ENCODE assay signal across 31 cellular contexts in genomic region chr3:81565066-81565465, GRCh38.
"Had no signal": no experiment of that assay in that cellular context is flagged by ENCODE, and none has a peak within 500 bp of the region (broad histone marks: within the 10 kb centered on the region; RNA-seq: fewer than 3 reads in every experiment).

No MANE protein-coding gene starts in this region.

- H3K4me3 Mint-ChIP-seq: activated CD4-positive, alpha-beta memory T cell treated with anti-CD3 and anti-CD28 coated beads, Interleukin-2, amount 10 ng/mL, durations not matched to agents 7 days and 5 days; activated CD4-positive, alpha-beta T cell treated with anti-CD3 and anti-CD28 coated beads for 36 hours; activated naive CD4-positive, alpha-beta T cell treated with anti-CD3 and anti-CD28 coated beads, Interleukin-2, amount 10 ng/mL, durations not matched to agents 7 days and 5 days; activated naive CD8-positive, alpha-beta T cell treated with anti-CD3 and anti-CD28 coated beads, Interleukin-2, amount 10 ng/mL, durations not matched to agents 7 days and 5 days; activated T-helper 17 cell treated with anti-CD3 and anti-CD28 coated beads, Interleukin-2, amount 50 U/mL, for 72 hours had no signal

- H3K27ac ChIP-seq: adrenal gland, breast epithelium, PC-9, SJCRH30, VCaP had no signal

- H3K4me1 ChIP-seq: adrenal gland, breast epithelium, SJCRH30 had no signal

- H3K27ac Mint-ChIP-seq: activated CD4-positive, alpha-beta memory T cell treated with anti-CD3 and anti-CD28 coated beads, Interleukin-2, amount 10 ng/mL, durations not matched to agents 7 days and 5 days; activated CD4-positive, alpha-beta T cell treated with anti-CD3 and anti-CD28 coated beads for 36 hours; activated naive CD4-positive, alpha-beta T cell treated with anti-CD3 and anti-CD28 coated beads, Interleukin-2, amount 10 ng/mL, durations not matched to agents 7 days and 5 days; activated naive CD8-positive, alpha-beta T cell treated with anti-CD3 and anti-CD28 coated beads, Interleukin-2, amount 10 ng/mL, durations not matched to agents 7 days and 5 days; activated T-helper 17 cell treated with anti-CD3 and anti-CD28 coated beads, Interleukin-2, amount 50 U/mL, for 72 hours had no signal

- H3K4me1 Mint-ChIP-seq: activated CD4-positive, alpha-beta memory T cell treated with anti-CD3 and anti-CD28 coated beads, Interleukin-2, amount 10 ng/mL, durations not matched to agents 7 days and 5 days; activated CD4-positive, alpha-beta T cell treated with anti-CD3 and anti-CD28 coated beads for 36 hours; activated naive CD4-positive, alpha-beta T cell treated with anti-CD3 and anti-CD28 coated beads, Interleukin-2, amount 10 ng/mL, durations not matched to agents 7 days and 5 days; activated naive CD8-positive, alpha-beta T cell treated with anti-CD3 and anti-CD28 coated beads, Interleukin-2, amount 10 ng/mL, durations not matched to agents 7 days and 5 days; activated T-helper 17 cell treated with anti-CD3 and anti-CD28 coated beads, Interleukin-2, amount 50 U/mL, for 72 hours had no signal

- DNase-seq: activated CD4-positive, alpha-beta memory T cell treated with anti-CD3 and anti-CD28 coated beads, Interleukin-2, amount 10 ng/mL, durations not matched to agents 7 days and 5 days; activated CD4-positive, alpha-beta T cell treated with anti-CD3 and anti-CD28 coated beads for 36 hours; activated CD4-positive, alpha-beta T cell treated with anti-CD3 and anti-CD28 coated beads, Interleukin-2, amount 50 U/mL, for 1 hour; activated CD4-positive, CD25-positive, alpha-beta regulatory T cell; activated gamma-delta T cell; activated naive CD4-positive, alpha-beta T cell treated with anti-CD3 and anti-CD28 coated beads, Interleukin-2, amount 10 ng/mL, durations not matched to agents 7 days and 5 days; activated naive CD8-positive, alpha-beta T cell treated with anti-CD3 and anti-CD28 coated beads, Interleukin-2, amount 10 ng/mL, durations not matched to agents 7 days and 5 days; activated T-cell treated with anti-CD3 and anti-CD28 coated beads for 4 hours; activated T-cell treated with anti-CD3 and anti-CD28 coated beads, Interleukin-2, amount 50 U/mL, for 48 hours; adrenal gland; anterior cingulate cortex; central memory CD4-positive, alpha-beta T cell; KBM-7; MG63; MV-4-11; NCI-H1092 treated with DMSO at 0.1 percent for 48 hours; NCI-H1417 treated with DMSO at 0.1 percent for 48 hours; NCI-H1694; NCI-H2029; NCI-H2107; NCI-H2171 treated with DMSO at 0.1 percent for 48 hours; NCI-H510A treated with DMSO at 0.1 percent for 48 hours; NCI-H69; PC-9; SJCRH30; SK-N-SH; T-helper 1 cell had no signal

- H3K4me2 ChIP-seq: PC-9, SK-N-SH had no signal

- H3K4me3 ChIP-seq: adrenal gland, breast epithelium, MG63, PC-9, SJCRH30 had no signal

- H3K36me3 ChIP-seq: adrenal gland, SJCRH30 had no signal

- ATAC-seq: activated CD4-positive, alpha-beta T cell treated with anti-CD3 and anti-CD28 coated beads for 36 hours; activated T-helper 17 cell treated with anti-CD3 and anti-CD28 coated beads, Interleukin-2, amount 50 U/mL, for 72 hours; Right ventricle myocardium inferior had no signal

- H3K9me3 Mint-ChIP-seq: activated CD4-positive, alpha-beta memory T cell treated with anti-CD3 and anti-CD28 coated beads, Interleukin-2, amount 10 ng/mL, durations not matched to agents 7 days and 5 days; activated naive CD4-positive, alpha-beta T cell treated with anti-CD3 and anti-CD28 coated beads, Interleukin-2, amount 10 ng/mL, durations not matched to agents 7 days and 5 days; activated naive CD8-positive, alpha-beta T cell treated with anti-CD3 and anti-CD28 coated beads, Interleukin-2, amount 10 ng/mL, durations not matched to agents 7 days and 5 days had no signal

- H3K9me3 ChIP-seq: adrenal gland, breast epithelium, MG63, SJCRH30, SK-N-SH had no signal

- H3K27me3 Mint-ChIP-seq: activated CD4-positive, alpha-beta memory T cell treated with anti-CD3 and anti-CD28 coated beads, Interleukin-2, amount 10 ng/mL, durations not matched to agents 7 days and 5 days; activated CD4-positive, alpha-beta T cell treated with anti-CD3 and anti-CD28 coated beads for 36 hours; activated naive CD4-positive, alpha-beta T cell treated with anti-CD3 and anti-CD28 coated beads, Interleukin-2, amount 10 ng/mL, durations not matched to agents 7 days and 5 days; activated naive CD8-positive, alpha-beta T cell treated with anti-CD3 and anti-CD28 coated beads, Interleukin-2, amount 10 ng/mL, durations not matched to agents 7 days and 5 days; activated T-helper 17 cell treated with anti-CD3 and anti-CD28 coated beads, Interleukin-2, amount 50 U/mL, for 72 hours had no signal

- H2AFZ ChIP-seq: PC-9 had no signal

- H3K27me3 ChIP-seq: adrenal gland, breast epithelium, MG63, SJCRH30 had no signal

- H3K9ac ChIP-seq: SK-N-SH had no signal
